14 cellular contexts compared by ENCODE assay signal in genomic region chr9:91778031-91778430, GRCh38.
"Had no signal": no experiment of that assay in that cellular context is flagged by ENCODE, and none has a peak within 500 bp of the region (broad histone marks: within the 10 kb centered on the region; RNA-seq: fewer than 3 reads in every experiment).

No MANE protein-coding gene starts in this region.

- H3K9me3 ChIP-seq: esophagus muscularis mucosa, left lung, pancreas, transverse colon had no signal

- H3K27ac ChIP-seq: dorsolateral prefrontal cortex, esophagus muscularis mucosa, pancreas had no signal

- DNase-seq: activated CD4-positive, alpha-beta T cell treated with anti-CD3 and anti-CD28 coated beads, Interleukin-2, amount 50 U/mL, for 1 hour; activated naive CD4-positive, alpha-beta T cell treated with anti-CD3 and anti-CD28 coated beads, Interleukin-2, amount 50 U/mL, for 16 hours; cerebellar nuclear complex; dorsolateral prefrontal cortex; foreskin melanocyte; left lung; mesendoderm; nephron progenitor cell; pancreas; T-helper 2 cell; transverse colon had no signal

- H3K27ac Mint-ChIP-seq: activated T-helper 2 cell treated with anti-CD3 and anti-CD28 coated beads, Interferon-gamma antibody, Interleukin-2, Interleukin-4, amounts not matched to agents 10 μg/mL and 5 μg/mL and 100 μg/mL, durations not matched to agents 14 hours and 24 hours and 36 hours; brain had no signal

- H3K4me3 ChIP-seq: dorsolateral prefrontal cortex, esophagus muscularis mucosa, left lung, pancreas, transverse colon had no signal

- H3K4me3 Mint-ChIP-seq: brain, nephron progenitor cell had no signal

- H3K9me3 Mint-ChIP-seq: activated T-helper 2 cell treated with anti-CD3 and anti-CD28 coated beads, Interferon-gamma antibody, Interleukin-2, Interleukin-4, amounts not matched to agents 10 μg/mL and 5 μg/mL and 100 μg/mL, durations not matched to agents 14 hours and 24 hours and 36 hours had no signal

- H3K4me1 ChIP-seq: pancreas had no signal

- H3K36me3 Mint-ChIP-seq: brain had no signal

- H3K36me3 ChIP-seq: esophagus muscularis mucosa, left lung, pancreas, transverse colon had no signal

- H3K27me3 ChIP-seq: esophagus muscularis mucosa, pancreas, transverse colon had no signal
